Comparison of ENCODE assay signal across 26 cellular contexts in genomic region chr2:206462240-206462854, GRCh38. TPM values are rescaled to one million over a fixed set of nuclear protein-coding genes. Genes with fewer than 3 reads are reported as not detected.
DNase-seq lines count a peak whose midpoint lies in the region; ATAC-seq and TF ChIP-seq lines count a peak whose summit lies in the region.
"Had no signal": no experiment of that assay in that cellular context is flagged by ENCODE, and none has a peak within 500 bp of the region (broad histone marks: within the 10 kb centered on the region; RNA-seq: fewer than 3 reads in every experiment).

No MANE protein-coding gene starts in this region.

- H3K4me1 ChIP-seq in heart left ventricle = peaks cover 0 to 34% (median 2%) of the 10 kb centered on the region in 12 donors
- no peaks in the 10 kb centered on the region for H3K4me1 ChIP-seq in right cardiac atrium (ENCODE audit: control insufficient read depth, insufficient read depth, low read length)
- H3K4me1 ChIP-seq in neuronal stem cell (ENCODE audit: control insufficient read depth in 2 of 2, insufficient read depth in 1 of 2, low read depth in 1 of 2, low read length in 2 of 2) = no peaks in the 10 kb centered on the region
- H3K4me1 ChIP-seq: tibial nerve had no signal

- no peaks in the 10 kb centered on the region for H3K79me1 ChIP-seq in neuronal stem cell (ENCODE audit: low read depth, low read length)

- H3K79me2 ChIP-seq in SU-DHL-6 (ENCODE audit: insufficient read depth, low read length) = no peaks in the 10 kb centered on the region

- no peak overlapping the region for H3K23ac ChIP-seq in neuronal stem cell (ENCODE audit: low read depth, low read length, poor library complexity)

- H2AK5ac ChIP-seq in neuronal stem cell (ENCODE audit: low read depth, low read length) = no peak overlapping the region

- TF ChIP-seq POLR2A in heart left ventricle (IDR thresholded peaks at IDR 0.05) = no peak

- TF ChIP-seq CTCF in heart left ventricle (IDR thresholded peaks at IDR 0.05) (no peak), SU-DHL-6 (IDR thresholded peaks at IDR 0.05; ENCODE audit: insufficient read depth, low read length, poor library complexity, severe bottlenecking) (no peak)

- no peaks in the 10 kb centered on the region for H3K9me2 ChIP-seq in SU-DHL-6 (replicated peaks; ENCODE audit: insufficient read depth, low read length)

- H3K4me2 ChIP-seq in SU-DHL-6 (ENCODE audit: low read depth, low read length, poor library complexity, severe bottlenecking) = peak overlapping the region; percentile 21
- no peak overlapping the region for H3K4me2 ChIP-seq in neuronal stem cell (ENCODE audit: insufficient read depth, low read length, poor library complexity, severe bottlenecking)

- H3K4ac ChIP-seq in neuronal stem cell (ENCODE audit: low read length) = no peak overlapping the region

- no peak overlapping the region for H2BK12ac ChIP-seq in neuronal stem cell (ENCODE audit: low read length)

- H2AFZ ChIP-seq in SU-DHL-6 (ENCODE audit: low read depth, low read length, severe bottlenecking) (no peak overlapping the region), neuronal stem cell (ENCODE audit: low read length) (peak overlapping the region; percentile 6)

- intact Hi-C loops in heart left ventricle (cut with DNase I) (loop anchor here in 1 of 10 donors (10.0 kb wide), 1 partner anchor 52 kb away; no protein-coding TSS in a partner anchor), left cardiac atrium (cut with DNase I) (no loop called here), right cardiac atrium (cut with DNase I) (no loop called here)

- no peak overlapping the region for H2BK120ac ChIP-seq in neuronal stem cell (ENCODE audit: low read depth, low read length)

- no peak overlapping the region for H3K18ac ChIP-seq in neuronal stem cell (ENCODE audit: low read length)

- no peak overlapping the region for H4K91ac ChIP-seq in neuronal stem cell (ENCODE audit: low read depth, low read length, poor library complexity)

- peaks cover 0 to 11% (median 0%) of the 10 kb centered on the region in 12 donors for H3K9me3 ChIP-seq in heart left ventricle
- H3K9me3 ChIP-seq in SU-DHL-6 (ENCODE audit: insufficient read depth, low read length) = no peaks in the 10 kb centered on the region
- H3K9me3 ChIP-seq in right cardiac atrium (ENCODE audit: control insufficient read depth, low read length) = no peaks in the 10 kb centered on the region
- H3K9me3 ChIP-seq in neuronal stem cell (replicated peaks in 1 of 2; ENCODE audit: control insufficient read depth in 2 of 2, insufficient read depth in 1 of 2, low read depth in 1 of 2, low read length in 2 of 2) = peaks cover 3 to 6% of the 10 kb centered on the region in 2 donors

- no peak for DNase-seq in heart left ventricle
- no peak for DNase-seq in left cardiac atrium
- no peak for DNase-seq in right cardiac atrium
- DNase-seq in neuronal stem cell (ENCODE audit: low spot score) = no peak
- DNase-seq in NCI-H2171 treated with DMSO at 0.1 percent for 48 hours (lab: John Stamatoyannopoulos, UW) = no peak
- DNase-seq: activated CD8-positive, alpha-beta T cell treated with anti-CD3 and anti-CD28 coated beads, Interleukin-2, amount 10 ng/mL, durations not matched to agents 7 days and 5 days; activated naive CD4-positive, alpha-beta T cell treated with anti-CD3 and anti-CD28 coated beads, Interleukin-2, amount 50 U/mL, for 16 hours; CD8-positive, alpha-beta T cell; dorsolateral prefrontal cortex; foreskin melanocyte; islet precursor cell; NCI-H1092; NCI-H1694; NCI-H510A; occipital lobe; PC-3; stimulated activated CD4-positive, alpha-beta T cell treated with anti-CD3 and anti-CD28 coated beads, Interleukin-15, amount 100 ng/mL, for 24 hours; stimulated activated CD4-positive, alpha-beta T cell treated with anti-CD3 and anti-CD28 coated beads, Interleukin-4, amount 100 ng/mL, for 4 hours had no signal

- H3K27me3 ChIP-seq in heart left ventricle = no peaks in the 10 kb centered on the region
- H3K27me3 ChIP-seq in SU-DHL-6 (ENCODE audit: low read length) = no peaks in the 10 kb centered on the region
- no peaks in the 10 kb centered on the region for H3K27me3 ChIP-seq in right cardiac atrium (ENCODE audit: control insufficient read depth, insufficient read depth)
- H3K27me3 ChIP-seq in neuronal stem cell (ENCODE audit: control insufficient read depth in 3 of 3, insufficient read depth in 3 of 3, low read depth in 1 of 3, low read length in 3 of 3) = no peaks in the 10 kb centered on the region
- H3K27me3 ChIP-seq: dorsolateral prefrontal cortex, tibial nerve had no signal

- no peak overlapping the region for H4K8ac ChIP-seq in neuronal stem cell (ENCODE audit: low read depth, low read length)

- no peak overlapping the region for H2BK5ac ChIP-seq in neuronal stem cell (ENCODE audit: low read length)

- H3K27ac ChIP-seq in heart left ventricle (peak overlapping the region; percentile 6 to 86 (median 66)), SU-DHL-6 (ENCODE audit: low read depth, low read length) (peak overlapping the region; percentile 39), right cardiac atrium (ENCODE audit: low read length) (peak overlapping the region; percentile 62), neuronal stem cell (replicated peaks; ENCODE audit: low read length) (no peak overlapping the region)
- H3K27ac ChIP-seq: dorsolateral prefrontal cortex, tibial nerve had no signal

- H3K14ac ChIP-seq in neuronal stem cell (ENCODE audit: low read length) = no peak overlapping the region

- H4K20me1 ChIP-seq in SU-DHL-6 (ENCODE audit: low read depth, low read length) = no peaks in the 10 kb centered on the region

- 23 to 42% (median 31%) methylated on average over 6 of the region's 6 CpGs for WGBS in heart left ventricle, 4 donors
- 31% methylated on average over 6 of the region's 6 CpGs for WGBS in right cardiac atrium
- no CpG with 5 or more reads among the region's 6 CpGs for WGBS in neuronal stem cell (ENCODE audit: extremely low coverage in 2 of 2, insufficient read length in 2 of 2, insufficient replicate concordance in 1 of 2), 2 donors

- H3K9ac ChIP-seq in SU-DHL-6 (ENCODE audit: low read length) = no peak overlapping the region
- H3K9ac ChIP-seq in neuronal stem cell (ENCODE audit: low read depth, low read length, poor library complexity) = no peak overlapping the region

- no peak overlapping the region for H2BK15ac ChIP-seq in neuronal stem cell (ENCODE audit: low read length)

- H3K36me3 ChIP-seq in heart left ventricle (no peaks in the 10 kb centered on the region), SU-DHL-6 (ENCODE audit: low read length) (no peaks in the 10 kb centered on the region), neuronal stem cell (replicated peaks in 1 of 2; ENCODE audit: control insufficient read depth in 2 of 2, insufficient read depth in 2 of 2, low read length in 2 of 2) (no peaks in the 10 kb centered on the region)

- peak overlapping the region in 4 of 12 donors; percentile 0 to 23 (median 5) for H3K4me3 ChIP-seq in heart left ventricle
- no peak overlapping the region for H3K4me3 ChIP-seq in SU-DHL-6 (ENCODE audit: insufficient read depth, low read length, poor library complexity, severe bottlenecking)
- H3K4me3 ChIP-seq in right cardiac atrium (ENCODE audit: low read length) = no peak overlapping the region
- no peak overlapping the region for H3K4me3 ChIP-seq in neuronal stem cell (ENCODE audit: low read length in 2 of 2)
- H3K4me3 ChIP-seq: dorsolateral prefrontal cortex, K562, tibial nerve had no signal

- no peaks in the 10 kb centered on the region for H3F3A ChIP-seq in SU-DHL-6 (ENCODE audit: insufficient read depth)

- peak in 1 of 4 donors; percentile 56 for ATAC-seq in heart left ventricle
- no peak for ATAC-seq in left cardiac atrium
- no peak for ATAC-seq in right cardiac atrium
- no peak for ATAC-seq in HG02588 (IDR thresholded peaks at IDR 0.05; ENCODE audit: unreplicated experiment)
- ATAC-seq in HG03342 (IDR thresholded peaks at IDR 0.05; ENCODE audit: unreplicated experiment) = no peak
- ATAC-seq: activated CD8-positive, alpha-beta T cell treated with anti-CD3 and anti-CD28 coated beads, Interleukin-2, amount 10 ng/mL, durations not matched to agents 7 days and 5 days; activated T-helper 17 cell treated with anti-CD3 and anti-CD28 coated beads, Interleukin-2, amount 50 U/mL, for 72 hours; CD8-positive, alpha-beta T cell; HCT116; K562; PC-3 had no signal

RNA-seq across cellular contexts. Expression of gene ADAM23, which starts 19.0 kb away (rescaled TPM):
- total RNA-seq in heart left ventricle = 10 to 100 TPM; 36.0 to 87.4 (median 71.3) TPM
- polyA plus RNA-seq in heart left ventricle = 10 to 100 TPM; 18.6 to 34.1 TPM
- 10 to 100 TPM; 30.2 to 31.1 TPM for total RNA-seq in left cardiac atrium
- 10 to 100 TPM; 34.9 to 56.0 (median 42.2) TPM for total RNA-seq in right cardiac atrium
- 17.0 TPM for polyA plus RNA-seq in right cardiac atrium
- polyA plus RNA-seq in neuronal stem cell (2013, experiment 1 of 2) = 12.2 TPM
- 11.9 TPM for polyA plus RNA-seq in neuronal stem cell (2013, experiment 2 of 2)
- total RNA-seq: activated CD8-positive, alpha-beta T cell treated with anti-CD3 and anti-CD28 coated beads, Interleukin-2, amount 10 ng/mL, durations not matched to agents 7 days and 5 days; HT-29 had no signal
- polyA plus RNA-seq: K562 had no signal
